Comparison of ENCODE assay signal across 19 cellular contexts in genomic region chr17:28188841-28189263, GRCh38.
DNase-seq lines count a peak whose midpoint lies in the region; ATAC-seq, FAIRE-seq and TF ChIP-seq lines count a peak whose summit lies in the region.
"Had no signal": no experiment of that assay in that cellular context is flagged by ENCODE, and none has a peak within 500 bp of the region (broad histone marks: within the 10 kb centered on the region; RNA-seq: fewer than 3 reads in every experiment).

No MANE protein-coding gene starts in this region.

- H3K9me3 Mint-ChIP-seq in stimulated activated naive B cell treated with anti-CD40 and anti-IgM and Interleukin-4, amounts not matched to agents 10 μg/mL and 1 μg/mL and 100 μg/mL, for 72 hours, result peaks cover 0 to 2% of the 10 kb centered on the region in 2 donors
- H3K9me3 Mint-ChIP-seq: CD8-positive, alpha-beta memory T cell had no signal

- peak; percentile 48 for DNase-seq in HPDE6-E6E7 (ENCODE audit: extremely low spot score)
- DNase-seq in pancreas, result no peak
- DNase-seq in COLO668 (lab: John Stamatoyannopoulos, UW; ENCODE audit: unreplicated experiment), result no peak
- no peak for DNase-seq in Ammon's horn (ENCODE audit: low spot score)
- no peak for DNase-seq in stimulated activated naive B cell treated with anti-CD40 and anti-IgM and Interleukin-4, amounts not matched to agents 10 μg/mL and 1 μg/mL and 100 μg/mL, for 72 hours
- DNase-seq: activated T-cell treated with anti-CD3 and anti-CD28 coated beads, Interleukin-2, amount 50 U/mL, for 72 hours; CD8-positive, alpha-beta memory T cell; colonic mucosa; EL; GM23248; NCI-H1436; NCI-H524 treated with DMSO at 0.1 percent for 48 hours; stimulated activated CD4-positive, alpha-beta T cell treated with anti-CD3 and anti-CD28 coated beads, Interleukin-4, amount 100 ng/mL, for 24 hours had no signal

- no peak overlapping the region for H3K4me3 Mint-ChIP-seq in stimulated activated naive B cell treated with anti-CD40 and anti-IgM and Interleukin-4, amounts not matched to agents 10 μg/mL and 1 μg/mL and 100 μg/mL, for 72 hours
- H3K4me3 Mint-ChIP-seq: activated naive CD4-positive, alpha-beta T cell treated with anti-CD3 and anti-CD28 coated beads, Interleukin-2, amount 50 U/mL, for 24 hours; activated T-cell treated with anti-CD3 and anti-CD28 coated beads, Interleukin-2, amount 50 U/mL, for 72 hours; CD8-positive, alpha-beta memory T cell; neural progenitor cell had no signal

- H3K4me1 Mint-ChIP-seq in stimulated activated naive B cell treated with anti-CD40 and anti-IgM and Interleukin-4, amounts not matched to agents 10 μg/mL and 1 μg/mL and 100 μg/mL, for 72 hours, result peaks cover 9 to 11% of the 10 kb centered on the region in 2 donors
- H3K4me1 Mint-ChIP-seq: activated naive CD4-positive, alpha-beta T cell treated with anti-CD3 and anti-CD28 coated beads, Interleukin-2, amount 50 U/mL, for 24 hours; CD8-positive, alpha-beta memory T cell; neural progenitor cell had no signal

- no peaks in the 10 kb centered on the region for H3K36me3 ChIP-seq in pancreas
- H3K36me3 ChIP-seq: colonic mucosa, prostate gland had no signal

- intact Hi-C loops in pancreas (cut with DNase I), result no loop called here

- H3K36me3 Mint-ChIP-seq in stimulated activated naive B cell treated with anti-CD40 and anti-IgM and Interleukin-4, amounts not matched to agents 10 μg/mL and 1 μg/mL and 100 μg/mL, for 72 hours, result peaks cover 41 to 53% of the 10 kb centered on the region in 2 donors

- peaks cover 6 to 10% (median 9%) of the 10 kb centered on the region in 3 donors for H3K4me1 ChIP-seq in pancreas
- H3K4me1 ChIP-seq: colonic mucosa, neural progenitor cell, prostate gland, SJSA1 had no signal

- FAIRE-seq in pancreas (lab: Jason Lieb, UNC), result no peak

- no peak overlapping the region for H3K4me3 ChIP-seq in pancreas
- H3K4me3 ChIP-seq: colonic mucosa, GM23248, neural progenitor cell, prostate gland, SJSA1 had no signal

- no peak overlapping the region for H3K27ac Mint-ChIP-seq in stimulated activated naive B cell treated with anti-CD40 and anti-IgM and Interleukin-4, amounts not matched to agents 10 μg/mL and 1 μg/mL and 100 μg/mL, for 72 hours
- H3K27ac Mint-ChIP-seq: activated naive CD4-positive, alpha-beta T cell treated with anti-CD3 and anti-CD28 coated beads, Interleukin-2, amount 50 U/mL, for 24 hours; activated T-cell treated with anti-CD3 and anti-CD28 coated beads, Interleukin-2, amount 50 U/mL, for 72 hours; neural progenitor cell had no signal

- WGBS in pancreas, 2 donors, result 67 to 73% methylated on average over 1 of the region's 1 CpG

- no peaks in the 10 kb centered on the region for H3K27me3 Mint-ChIP-seq in stimulated activated naive B cell treated with anti-CD40 and anti-IgM and Interleukin-4, amounts not matched to agents 10 μg/mL and 1 μg/mL and 100 μg/mL, for 72 hours
- H3K27me3 Mint-ChIP-seq: activated naive CD4-positive, alpha-beta T cell treated with anti-CD3 and anti-CD28 coated beads, Interleukin-2, amount 50 U/mL, for 24 hours; CD8-positive, alpha-beta memory T cell had no signal

- TF ChIP-seq CTCF in pancreas (IDR thresholded peaks at IDR 0.05), result no peak

- no peak overlapping the region for H3K27ac ChIP-seq in pancreas
- H3K27ac ChIP-seq: colonic mucosa, GM23248, neural progenitor cell, prostate gland, SJSA1 had no signal

- no peaks in the 10 kb centered on the region for H3K27me3 ChIP-seq in pancreas
- H3K27me3 ChIP-seq: colonic mucosa, neural progenitor cell, SJSA1 had no signal

- ATAC-seq in SK-N-SH treated with all-trans-retinoic acid at 6 μM for 48 hours, result no peak
- ATAC-seq in esophagus mucosa, result peak; percentile 93
- peak; percentile 21 to 49 (median 43) for ATAC-seq in pancreas
- ATAC-seq in stimulated activated naive B cell treated with anti-CD40 and anti-IgM and Interleukin-4, amounts not matched to agents 10 μg/mL and 1 μg/mL and 100 μg/mL, for 72 hours (replicated peaks), result no peak

- H3K9me3 ChIP-seq in pancreas, result no peaks in the 10 kb centered on the region
- H3K9me3 ChIP-seq: colonic mucosa, prostate gland, SJSA1 had no signal

TF ChIP-seq in SK-N-SH treated with all-trans-retinoic acid at 6 μM for 48 hours, 23 proteins besides CTCF, POLR2A, EP300 and RAD21:
- TF ChIP-seq, protein P1, sequence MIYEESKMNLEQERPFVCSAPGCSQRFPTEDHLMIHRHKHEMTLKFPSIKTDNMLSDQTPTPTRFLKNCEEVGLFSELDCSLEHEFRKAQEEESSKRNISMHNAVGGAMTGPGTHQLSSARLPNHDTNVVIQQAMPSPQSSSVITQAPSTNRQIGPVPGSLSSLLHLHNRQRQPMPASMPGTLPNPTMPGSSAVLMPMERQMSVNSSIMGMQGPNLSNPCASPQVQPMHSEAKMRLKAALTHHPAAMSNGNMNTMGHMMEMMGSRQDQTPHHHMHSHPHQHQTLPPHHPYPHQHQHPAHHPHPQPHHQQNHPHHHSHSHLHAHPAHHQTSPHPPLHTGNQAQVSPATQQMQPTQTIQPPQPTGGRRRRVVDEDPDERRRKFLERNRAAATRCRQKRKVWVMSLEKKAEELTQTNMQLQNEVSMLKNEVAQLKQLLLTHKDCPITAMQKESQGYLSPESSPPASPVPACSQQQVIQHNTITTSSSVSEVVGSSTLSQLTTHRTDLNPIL (CRISPR knock-in tag; IDR thresholded peaks at IDR 0.05; ENCODE audit: low read depth), result no peak
- TF ChIP-seq TCF4 (CRISPR knock-in tag; IDR thresholded peaks at IDR 0.05; ENCODE audit: borderline replicate concordance), result peak; percentile 81; the same call in 1 of the 2 replicates

Comparison
In these comparisons a context has a peak if more than half of its experiments do, and no peak if none do; other contexts are left out.
1. ATAC-seq: peak in esophagus mucosa (single experiment) and pancreas (4 of 4); none in SK-N-SH treated with all-trans-retinoic acid at 6 μM for 48 hours (single experiment) and stimulated activated naive B cell treated with anti-CD40 and anti-IgM and Interleukin-4, amounts not matched to agents 10 μg/mL and 1 μg/mL and 100 μg/mL, for 72 hours (0 of 2).